In genomic region chr3:128383316-128384235, GRCh38 we compare ENCODE assay signal across 8 cellular contexts.
A peak's percentile ranks its signal among the peaks of the same experiment; 100 is the strongest.
DNase-seq lines count a peak whose midpoint lies in the region; ATAC-seq and TF ChIP-seq lines count a peak whose summit lies in the region.

No MANE protein-coding gene starts in this region.

- DNase-seq in natural killer cell: peak; percentile 45
- DNase-seq in natural killer cell treated with Interleukin-12 subunit alpha and Interleukin-12 subunit beta and Interleukin-15 and Interleukin-18, amount 100 ng/mL, for 72 hours (ENCODE audit: low spot score): no peak
- DNase-seq in SHP77 (lab: John Stamatoyannopoulos, UW): peak; percentile 45 to 60
- DNase-seq in central memory CD4-positive, alpha-beta T cell: peak; percentile 2
- DNase-seq in mucosa of gallbladder (ENCODE audit: low spot score): peak; percentile 65
- DNase-seq in ureter (ENCODE audit: low spot score): peak; percentile 81
- DNase-seq in GM10248 (ENCODE audit: extremely low spot score): no peak

- intact Hi-C loops in natural killer cell (cut with micrococcal nuclease): no loop called here

- H3K27me3 Mint-ChIP-seq in natural killer cell (ENCODE audit: low read depth in 2 of 2): no peaks in the 10 kb centered on the region
- no peaks in the 10 kb centered on the region for H3K27me3 Mint-ChIP-seq in natural killer cell treated with Interleukin-12 subunit alpha and Interleukin-12 subunit beta and Interleukin-15 and Interleukin-18, amount 100 ng/mL, for 72 hours

- H3K27ac Mint-ChIP-seq in natural killer cell: peak overlapping the region in 1 of 2 donors; percentile 52
- H3K27ac Mint-ChIP-seq in natural killer cell treated with Interleukin-12 subunit alpha and Interleukin-12 subunit beta and Interleukin-15 and Interleukin-18, amount 100 ng/mL, for 72 hours: no peak overlapping the region

- CTCF ChIA-PET in GM10248 (lab: Yijun Ruan, JAX): interaction anchor here (1.4 kb wide), 1 partner anchor 20 kb away, joined by 3 read pairs; no protein-coding TSS in a partner anchor

- no peaks in the 10 kb centered on the region for H3K9me3 Mint-ChIP-seq in natural killer cell
- no peaks in the 10 kb centered on the region for H3K9me3 Mint-ChIP-seq in natural killer cell treated with Interleukin-12 subunit alpha and Interleukin-12 subunit beta and Interleukin-15 and Interleukin-18, amount 100 ng/mL, for 72 hours

- no peak overlapping the region for H3K4me3 Mint-ChIP-seq in natural killer cell
- no peak overlapping the region for H3K4me3 Mint-ChIP-seq in natural killer cell treated with Interleukin-12 subunit alpha and Interleukin-12 subunit beta and Interleukin-15 and Interleukin-18, amount 100 ng/mL, for 72 hours

- H3K36me3 Mint-ChIP-seq in natural killer cell: no peaks in the 10 kb centered on the region
- no peaks in the 10 kb centered on the region for H3K36me3 Mint-ChIP-seq in natural killer cell treated with Interleukin-12 subunit alpha and Interleukin-12 subunit beta and Interleukin-15 and Interleukin-18, amount 100 ng/mL, for 72 hours

- TF ChIP-seq CTCF in natural killer cell (IDR thresholded peaks at IDR 0.05) (no peak), GM10248 (IDR thresholded peaks at IDR 0.05; ENCODE audit: control extremely low read depth, extremely low read depth, low read depth, missing control alignments) (no peak)

- ATAC-seq in natural killer cell: peak in 1 of 3 donors; percentile 70
- ATAC-seq in natural killer cell treated with Interleukin-12 subunit alpha and Interleukin-12 subunit beta and Interleukin-15 and Interleukin-18, amount 100 ng/mL, for 72 hours: no peak
- no peak for ATAC-seq in GM18907 (IDR thresholded peaks at IDR 0.05; ENCODE audit: unreplicated experiment)

- POLR2A ChIA-PET in GM10248 (lab: Yijun Ruan, JAX): no interaction called here

- H3K4me1 Mint-ChIP-seq in natural killer cell: peaks cover 47 to 56% of the 10 kb centered on the region in 2 donors
- peaks cover 6 to 21% of the 10 kb centered on the region in 2 donors for H3K4me1 Mint-ChIP-seq in natural killer cell treated with Interleukin-12 subunit alpha and Interleukin-12 subunit beta and Interleukin-15 and Interleukin-18, amount 100 ng/mL, for 72 hours (ENCODE audit: low read depth in 2 of 2)

Comparison
In these comparisons a context has a peak if more than half of its experiments do, and no peak if none do; other contexts are left out.
1. DNase-seq: peak in natural killer cell (single experiment), SHP77 (2 of 2), central memory CD4-positive, alpha-beta T cell (single experiment), mucosa of gallbladder (single experiment) and ureter (single experiment); none in natural killer cell treated with Interleukin-12 subunit alpha and Interleukin-12 subunit beta and Interleukin-15 and Interleukin-18, amount 100 ng/mL, for 72 hours (single experiment) and GM10248 (single experiment).